In genomic region chr3:170848294-170848917, GRCh38 we compare ENCODE assay signal across 10 cellular contexts. TPM values are rescaled to one million over a fixed set of nuclear protein-coding genes. Genes with fewer than 3 reads are reported as not detected.
DNase-seq lines count a peak whose midpoint lies in the region; ATAC-seq and TF ChIP-seq lines count a peak whose summit lies in the region.
"Had no signal": no experiment of that assay in that cellular context is flagged by ENCODE, and none has a peak within 500 bp of the region (broad histone marks: within the 10 kb centered on the region; RNA-seq: fewer than 3 reads in every experiment).

No MANE protein-coding gene starts in this region.

- TF ChIP-seq CTCF in psoas muscle (IDR thresholded peaks at IDR 0.05) = peak; percentile 22

- no peaks in the 10 kb centered on the region for H3K4me1 ChIP-seq in psoas muscle

- no peak overlapping the region for H3K4me3 ChIP-seq in psoas muscle
- H3K4me3 ChIP-seq: lung had no signal

- 90 to 96% (median 93%) methylated on average over 2 of the region's 2 CpGs for WGBS in psoas muscle, 3 donors

- peak; percentile 25 for DNase-seq in NCI-H82 (lab: John Stamatoyannopoulos, UW)
- DNase-seq in NCI-H82 treated with DMSO at 0.1 percent for 48 hours (lab: John Stamatoyannopoulos, UW; ENCODE audit: unreplicated experiment) = no peak
- peak; percentile 68 for DNase-seq in NCI-H1105 treated with DMSO at 0.1 percent for 48 hours (lab: John Stamatoyannopoulos, UW)
- DNase-seq in dedifferentiated amniotic fluid mesenchymal stem cell (ENCODE audit: extremely low spot score) = peak; percentile 42
- DNase-seq in psoas muscle = no peak
- DNase-seq in NCI-H2029 treated with DMSO at 0.1 percent for 48 hours (lab: John Stamatoyannopoulos, UW) = no peak
- no peak for DNase-seq in cortex of kidney (lab: John Stamatoyannopoulos, UW)
- DNase-seq: RPMI8226 had no signal

- no peak for ATAC-seq in psoas muscle
- ATAC-seq in HG02798 (IDR thresholded peaks at IDR 0.05; ENCODE audit: poor library complexity, unreplicated experiment) = no peak

- H3K27ac ChIP-seq in psoas muscle = no peak overlapping the region

- H3K36me3 ChIP-seq in psoas muscle (ENCODE audit: insufficient read depth in 1 of 2, low read depth in 1 of 2) = no peaks in the 10 kb centered on the region

- no peaks in the 10 kb centered on the region for H3K27me3 ChIP-seq in psoas muscle (ENCODE audit: insufficient read depth in 3 of 3, low read length in 2 of 3)

- no peaks in the 10 kb centered on the region for H3K9me3 ChIP-seq in psoas muscle

- intact Hi-C loops in psoas muscle (cut with DNase I) = no loop called here

RNA-seq across cellular contexts. Expression of gene RPL22L1, which starts 21.6 kb away (rescaled TPM):
- 10 to 100 TPM in 3 of 4 donors, 1 to 10 TPM in 1; 8.4 to 27.2 (median 18.2) TPM for total RNA-seq in psoas muscle
- 10 to 100 TPM; 32.6 to 88.7 (median 55.7) TPM for polyA plus RNA-seq in psoas muscle

Comparison
In these comparisons a context has a peak if more than half of its experiments do, and no peak if none do; other contexts are left out.
1. DNase-seq: peak in NCI-H82 (single experiment), NCI-H1105 treated with DMSO at 0.1 percent for 48 hours (single experiment) and dedifferentiated amniotic fluid mesenchymal stem cell (single experiment); none in NCI-H82 treated with DMSO at 0.1 percent for 48 hours (single experiment), psoas muscle (0 of 2), NCI-H2029 treated with DMSO at 0.1 percent for 48 hours (single experiment) and cortex of kidney (single experiment).